ENCODE assay signal across 9 cellular contexts in the genomic region with DNA sequence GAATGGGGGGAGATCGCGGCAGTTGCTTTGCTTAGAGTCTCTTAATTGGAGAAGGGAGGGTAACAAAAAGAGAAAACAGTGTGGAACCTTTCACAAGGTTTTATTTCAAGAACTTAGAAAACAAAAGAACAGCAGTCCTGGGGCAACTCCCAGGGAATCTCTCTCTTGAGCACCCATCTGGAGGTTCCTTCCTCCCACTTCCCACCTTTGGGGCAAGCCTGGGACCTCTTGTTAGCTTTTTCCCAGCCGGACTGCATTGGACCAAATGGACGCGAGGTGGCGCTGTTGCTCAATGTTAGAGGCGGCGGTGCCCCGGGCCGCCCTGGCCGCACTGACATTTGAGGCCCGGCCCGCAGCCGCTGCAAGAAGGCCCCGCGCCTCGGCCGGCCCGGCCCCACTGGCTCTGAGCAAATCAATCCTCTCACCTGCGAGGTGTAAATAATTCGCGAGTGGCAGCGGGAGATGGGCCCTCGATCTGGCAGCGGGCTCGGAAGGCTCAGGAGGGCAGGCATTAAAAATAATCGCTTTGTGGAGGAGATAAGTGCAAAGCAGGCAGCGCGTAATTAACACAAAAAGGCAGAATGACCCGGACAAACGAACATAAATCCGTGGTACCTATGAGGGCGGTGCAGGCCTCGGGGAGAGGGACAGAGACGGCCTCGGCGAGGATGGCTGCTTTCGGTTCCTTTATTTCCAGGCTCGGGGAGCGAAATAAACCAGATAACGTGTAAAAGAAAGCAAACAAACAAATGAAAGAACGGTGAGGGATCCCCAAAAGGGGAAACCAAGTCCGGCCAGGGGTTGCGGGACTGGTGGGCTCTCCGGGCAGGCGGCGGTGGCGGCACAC. TPM values are rescaled to one million over a fixed set of nuclear protein-coding genes. Genes with fewer than 3 reads are reported as not detected.
DNase-seq lines count a peak whose midpoint lies in the region; ATAC-seq and TF ChIP-seq lines count a peak whose summit lies in the region.
"Had no signal": no experiment of that assay in that cellular context is flagged by ENCODE, and none has a peak within 500 bp of the region (broad histone marks: within the 10 kb centered on the region; RNA-seq: fewer than 3 reads in every experiment).

No MANE protein-coding gene starts in this region.

- H3K36me3 ChIP-seq in SU-DHL-6 (ENCODE audit: low read length) (no peaks in the 10 kb centered on the region), heart left ventricle (no peaks in the 10 kb centered on the region)

- H3K9me2 ChIP-seq in SU-DHL-6 (replicated peaks; ENCODE audit: insufficient read depth, low read length): no peaks in the 10 kb centered on the region

- no peaks in the 10 kb centered on the region for H3K79me2 ChIP-seq in SU-DHL-6 (ENCODE audit: insufficient read depth, low read length)

- H3K4me1 ChIP-seq in heart left ventricle: peaks cover 0 to 20% (median 11%) of the 10 kb centered on the region in 12 donors

- TF ChIP-seq POLR2A in heart left ventricle (IDR thresholded peaks at IDR 0.05): no peak

- WGBS in heart left ventricle, 4 donors: 7 to 11% (median 8%) methylated on average over 42 to 48 of the region's 48 CpGs

- H3K9me3 ChIP-seq in SU-DHL-6 (ENCODE audit: insufficient read depth, low read length) (no peaks in the 10 kb centered on the region), heart left ventricle (no peaks in the 10 kb centered on the region)

- H3K4me3 ChIP-seq in SU-DHL-6 (ENCODE audit: insufficient read depth, low read length, poor library complexity, severe bottlenecking) (no peak overlapping the region), heart left ventricle (peak overlapping the region in 9 of 12 donors; percentile 10 to 49 (median 36))

- intact Hi-C loops in heart left ventricle (cut with DNase I): loop anchor here in 8 of 10 donors (1.0 to 10.0 kb wide), 6 partner anchors 185 to 369 kb away; no protein-coding TSS in a partner anchor

- no peaks in the 10 kb centered on the region for H3K27me3 ChIP-seq in SU-DHL-6 (ENCODE audit: low read length)
- H3K27me3 ChIP-seq in heart left ventricle: peaks cover 63 to 100% (median 95%) of the 10 kb centered on the region in 9 donors

- H4K20me1 ChIP-seq in SU-DHL-6 (ENCODE audit: low read depth, low read length): no peaks in the 10 kb centered on the region

- no peak overlapping the region for H3K27ac ChIP-seq in SU-DHL-6 (ENCODE audit: low read depth, low read length)
- H3K27ac ChIP-seq in heart left ventricle: no peak overlapping the region

- TF ChIP-seq CTCF in SU-DHL-6 (IDR thresholded peaks at IDR 0.05; ENCODE audit: insufficient read depth, low read length, poor library complexity, severe bottlenecking) (peak; percentile 73), heart left ventricle (IDR thresholded peaks at IDR 0.05) (peak; percentile 84 to 96 (median 94))

- peak overlapping the region; percentile 49 for H3K9ac ChIP-seq in SU-DHL-6 (ENCODE audit: low read length)

- H2AFZ ChIP-seq in SU-DHL-6 (ENCODE audit: low read depth, low read length, severe bottlenecking): peak overlapping the region; percentile 92

- peak overlapping the region; percentile 62 for H3K4me2 ChIP-seq in SU-DHL-6 (ENCODE audit: low read depth, low read length, poor library complexity, severe bottlenecking)

- ATAC-seq in GM19372 (IDR thresholded peaks at IDR 0.05; ENCODE audit: low read depth, unreplicated experiment) (peak; percentile 70), heart left ventricle (peak; percentile 68 to 92 (median 89))

- H3F3A ChIP-seq in SU-DHL-6 (ENCODE audit: insufficient read depth): no peaks in the 10 kb centered on the region

- peak; percentile 92 for DNase-seq in CD1c-positive myeloid dendritic cell (ENCODE audit: extremely low spot score)
- peak; percentile 87 for DNase-seq in LHCN-M2 (ENCODE audit: low read depth)
- DNase-seq in activated naive CD8-positive, alpha-beta T cell treated with anti-CD3 and anti-CD28 coated beads, Interleukin-2, amount 50 U/mL, for 16 hours (ENCODE audit: low read depth, low spot score): peak; percentile 62
- DNase-seq in heart left ventricle: peak; percentile 78 to 93 (median 85)
- DNase-seq in putamen (ENCODE audit: low spot score): peak; percentile 80
- peak; percentile 87 for DNase-seq in ureter (ENCODE audit: low spot score)

RNA-seq across cellular contexts. Expression of gene HOXC8, which starts 2.7 kb away (rescaled TPM):
- total RNA-seq in LHCN-M2 (2014; rRNA removed): 8.7 and 10.0 TPM in 2 replicates
- polyA plus RNA-seq in LHCN-M2 (2012): 29.8 TPM
- not detected for total RNA-seq in heart left ventricle
- not detected for polyA plus RNA-seq in heart left ventricle
- total RNA-seq in ureter: 1.5 TPM
- total RNA-seq: activated CD8-positive, alpha-beta memory T cell treated with anti-CD3 and anti-CD28 coated beads for 36 hours had no signal

RNA-seq across cellular contexts. Expression of gene HOXC9, which starts 6.1 kb away (rescaled TPM):
- total RNA-seq in LHCN-M2 (2014; rRNA removed) (7.8 and 8.8 TPM in 2 replicates), heart left ventricle (not detected), ureter (1.7 TPM)
- 12.1 TPM for polyA plus RNA-seq in LHCN-M2 (2012)
- not detected for polyA plus RNA-seq in heart left ventricle
- total RNA-seq: activated CD8-positive, alpha-beta memory T cell treated with anti-CD3 and anti-CD28 coated beads for 36 hours had no signal

RNA-seq across cellular contexts. Expression of gene HOXC10, which starts 21.1 kb away (rescaled TPM):
- total RNA-seq in LHCN-M2 (2014; rRNA removed): 6.9 and 7.5 TPM in 2 replicates
- 15.9 TPM for polyA plus RNA-seq in LHCN-M2 (2012)
- not detected for total RNA-seq in heart left ventricle
- polyA plus RNA-seq in heart left ventricle: not detected
- 8.5 TPM for total RNA-seq in ureter
- total RNA-seq: activated CD8-positive, alpha-beta memory T cell treated with anti-CD3 and anti-CD28 coated beads for 36 hours had no signal

RNA-seq across cellular contexts. Expression of gene HOXC6, which starts 22.2 kb away (rescaled TPM):
- total RNA-seq in LHCN-M2 (2014; rRNA removed) (5.3 and 5.6 TPM in 2 replicates), heart left ventricle (under 1 TPM in 1 of 9 donors, not detected in 8; 0.40 TPM), ureter (2.3 TPM)
- polyA plus RNA-seq in LHCN-M2 (2012): 24.5 TPM
- polyA plus RNA-seq in heart left ventricle: under 1 TPM; 0.04 to 0.08 TPM
- total RNA-seq: activated CD8-positive, alpha-beta memory T cell treated with anti-CD3 and anti-CD28 coated beads for 36 hours had no signal

RNA-seq across cellular contexts. Expression of gene HOXC5, which starts 26.8 kb away (rescaled TPM):
- total RNA-seq in LHCN-M2 (2014; rRNA removed) (1.8 and 2.9 TPM in 2 replicates), heart left ventricle (not detected), ureter (1.7 TPM)
- polyA plus RNA-seq in LHCN-M2 (2012): 0.55 TPM
- not detected for polyA plus RNA-seq in heart left ventricle
- total RNA-seq: activated CD8-positive, alpha-beta memory T cell treated with anti-CD3 and anti-CD28 coated beads for 36 hours had no signal
